1 cellular context compared by ENCODE assay signal in the genomic region with DNA sequence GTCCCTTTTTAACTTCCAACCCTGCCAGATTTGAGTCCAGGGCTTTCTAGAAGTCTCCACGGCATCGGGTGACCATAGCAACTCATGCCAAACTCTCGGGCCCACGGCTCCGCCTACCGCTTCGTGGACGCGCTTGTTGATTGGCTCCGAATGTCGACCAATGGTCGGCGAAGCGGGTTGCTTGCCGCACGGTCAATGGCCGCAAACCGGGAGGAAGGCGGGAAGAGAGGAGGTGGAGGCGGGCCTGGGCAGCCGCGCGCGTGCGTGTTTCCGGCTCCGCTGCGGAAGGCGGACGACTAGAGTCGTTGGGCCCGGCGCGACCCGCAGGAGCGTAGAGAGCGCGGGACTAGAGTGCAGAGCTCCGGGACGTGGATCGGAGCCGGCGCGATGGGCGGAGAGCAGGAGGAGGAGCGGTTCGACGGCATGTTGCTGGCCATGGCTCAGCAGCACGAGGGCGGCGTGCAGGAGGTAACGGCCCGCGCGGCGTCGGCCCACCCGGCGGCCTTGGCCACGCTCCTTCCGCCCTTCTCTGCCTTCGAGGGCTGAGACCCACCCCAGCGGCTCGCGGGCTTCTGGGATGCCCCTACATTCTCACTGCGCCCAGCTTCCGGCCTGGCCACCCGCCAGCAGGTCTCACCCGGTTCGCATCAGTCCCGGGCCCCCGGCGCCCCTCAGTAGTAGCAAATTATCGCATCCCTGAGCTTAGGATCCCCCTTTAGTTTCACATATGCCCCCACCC.
TF ChIP-seq lines count a peak whose summit lies in the region.

A gene (plus strand): TSS at position 282 of the 739 bp plus-strand sequence. CDS start 106 bp downstream, at position 388.

TF ChIP-seq in K562, 482 proteins besides CTCF, POLR2A, EP300 and RAD21 (continued from another document and continues in another):
- TF ChIP-seq, protein P1, sequence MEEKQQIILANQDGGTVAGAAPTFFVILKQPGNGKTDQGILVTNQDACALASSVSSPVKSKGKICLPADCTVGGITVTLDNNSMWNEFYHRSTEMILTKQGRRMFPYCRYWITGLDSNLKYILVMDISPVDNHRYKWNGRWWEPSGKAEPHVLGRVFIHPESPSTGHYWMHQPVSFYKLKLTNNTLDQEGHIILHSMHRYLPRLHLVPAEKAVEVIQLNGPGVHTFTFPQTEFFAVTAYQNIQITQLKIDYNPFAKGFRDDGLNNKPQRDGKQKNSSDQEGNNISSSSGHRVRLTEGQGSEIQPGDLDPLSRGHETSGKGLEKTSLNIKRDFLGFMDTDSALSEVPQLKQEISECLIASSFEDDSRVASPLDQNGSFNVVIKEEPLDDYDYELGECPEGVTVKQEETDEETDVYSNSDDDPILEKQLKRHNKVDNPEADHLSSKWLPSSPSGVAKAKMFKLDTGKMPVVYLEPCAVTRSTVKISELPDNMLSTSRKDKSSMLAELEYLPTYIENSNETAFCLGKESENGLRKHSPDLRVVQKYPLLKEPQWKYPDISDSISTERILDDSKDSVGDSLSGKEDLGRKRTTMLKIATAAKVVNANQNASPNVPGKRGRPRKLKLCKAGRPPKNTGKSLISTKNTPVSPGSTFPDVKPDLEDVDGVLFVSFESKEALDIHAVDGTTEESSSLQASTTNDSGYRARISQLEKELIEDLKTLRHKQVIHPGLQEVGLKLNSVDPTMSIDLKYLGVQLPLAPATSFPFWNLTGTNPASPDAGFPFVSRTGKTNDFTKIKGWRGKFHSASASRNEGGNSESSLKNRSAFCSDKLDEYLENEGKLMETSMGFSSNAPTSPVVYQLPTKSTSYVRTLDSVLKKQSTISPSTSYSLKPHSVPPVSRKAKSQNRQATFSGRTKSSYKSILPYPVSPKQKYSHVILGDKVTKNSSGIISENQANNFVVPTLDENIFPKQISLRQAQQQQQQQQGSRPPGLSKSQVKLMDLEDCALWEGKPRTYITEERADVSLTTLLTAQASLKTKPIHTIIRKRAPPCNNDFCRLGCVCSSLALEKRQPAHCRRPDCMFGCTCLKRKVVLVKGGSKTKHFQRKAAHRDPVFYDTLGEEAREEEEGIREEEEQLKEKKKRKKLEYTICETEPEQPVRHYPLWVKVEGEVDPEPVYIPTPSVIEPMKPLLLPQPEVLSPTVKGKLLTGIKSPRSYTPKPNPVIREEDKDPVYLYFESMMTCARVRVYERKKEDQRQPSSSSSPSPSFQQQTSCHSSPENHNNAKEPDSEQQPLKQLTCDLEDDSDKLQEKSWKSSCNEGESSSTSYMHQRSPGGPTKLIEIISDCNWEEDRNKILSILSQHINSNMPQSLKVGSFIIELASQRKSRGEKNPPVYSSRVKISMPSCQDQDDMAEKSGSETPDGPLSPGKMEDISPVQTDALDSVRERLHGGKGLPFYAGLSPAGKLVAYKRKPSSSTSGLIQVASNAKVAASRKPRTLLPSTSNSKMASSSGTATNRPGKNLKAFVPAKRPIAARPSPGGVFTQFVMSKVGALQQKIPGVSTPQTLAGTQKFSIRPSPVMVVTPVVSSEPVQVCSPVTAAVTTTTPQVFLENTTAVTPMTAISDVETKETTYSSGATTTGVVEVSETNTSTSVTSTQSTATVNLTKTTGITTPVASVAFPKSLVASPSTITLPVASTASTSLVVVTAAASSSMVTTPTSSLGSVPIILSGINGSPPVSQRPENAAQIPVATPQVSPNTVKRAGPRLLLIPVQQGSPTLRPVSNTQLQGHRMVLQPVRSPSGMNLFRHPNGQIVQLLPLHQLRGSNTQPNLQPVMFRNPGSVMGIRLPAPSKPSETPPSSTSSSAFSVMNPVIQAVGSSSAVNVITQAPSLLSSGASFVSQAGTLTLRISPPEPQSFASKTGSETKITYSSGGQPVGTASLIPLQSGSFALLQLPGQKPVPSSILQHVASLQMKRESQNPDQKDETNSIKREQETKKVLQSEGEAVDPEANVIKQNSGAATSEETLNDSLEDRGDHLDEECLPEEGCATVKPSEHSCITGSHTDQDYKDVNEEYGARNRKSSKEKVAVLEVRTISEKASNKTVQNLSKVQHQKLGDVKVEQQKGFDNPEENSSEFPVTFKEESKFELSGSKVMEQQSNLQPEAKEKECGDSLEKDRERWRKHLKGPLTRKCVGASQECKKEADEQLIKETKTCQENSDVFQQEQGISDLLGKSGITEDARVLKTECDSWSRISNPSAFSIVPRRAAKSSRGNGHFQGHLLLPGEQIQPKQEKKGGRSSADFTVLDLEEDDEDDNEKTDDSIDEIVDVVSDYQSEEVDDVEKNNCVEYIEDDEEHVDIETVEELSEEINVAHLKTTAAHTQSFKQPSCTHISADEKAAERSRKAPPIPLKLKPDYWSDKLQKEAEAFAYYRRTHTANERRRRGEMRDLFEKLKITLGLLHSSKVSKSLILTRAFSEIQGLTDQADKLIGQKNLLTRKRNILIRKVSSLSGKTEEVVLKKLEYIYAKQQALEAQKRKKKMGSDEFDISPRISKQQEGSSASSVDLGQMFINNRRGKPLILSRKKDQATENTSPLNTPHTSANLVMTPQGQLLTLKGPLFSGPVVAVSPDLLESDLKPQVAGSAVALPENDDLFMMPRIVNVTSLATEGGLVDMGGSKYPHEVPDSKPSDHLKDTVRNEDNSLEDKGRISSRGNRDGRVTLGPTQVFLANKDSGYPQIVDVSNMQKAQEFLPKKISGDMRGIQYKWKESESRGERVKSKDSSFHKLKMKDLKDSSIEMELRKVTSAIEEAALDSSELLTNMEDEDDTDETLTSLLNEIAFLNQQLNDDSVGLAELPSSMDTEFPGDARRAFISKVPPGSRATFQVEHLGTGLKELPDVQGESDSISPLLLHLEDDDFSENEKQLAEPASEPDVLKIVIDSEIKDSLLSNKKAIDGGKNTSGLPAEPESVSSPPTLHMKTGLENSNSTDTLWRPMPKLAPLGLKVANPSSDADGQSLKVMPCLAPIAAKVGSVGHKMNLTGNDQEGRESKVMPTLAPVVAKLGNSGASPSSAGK (IDR thresholded peaks at IDR 0.05): peak; percentile 95; the same call in 1 of the 2 replicates
- TF ChIP-seq POLR2H (tag; IDR thresholded peaks at IDR 0.05; ENCODE audit: low read depth): no peak
- peak; percentile 79 for TF ChIP-seq ZBTB17 (CRISPR knock-in tag; IDR thresholded peaks at IDR 0.05)
- peak; percentile 99 for TF ChIP-seq RBBP5 (IDR thresholded peaks at IDR 0.05; ENCODE audit: borderline replicate concordance, insufficient read depth, low read length, poor library complexity, severe bottlenecking)
- no peak for TF ChIP-seq ZFP1 (CRISPR knock-in tag; IDR thresholded peaks at IDR 0.05)
- no peak for TF ChIP-seq SMARCE1 (IDR thresholded peaks at IDR 0.05)
- TF ChIP-seq TBL1XR1 (IDR thresholded peaks at IDR 0.05; ENCODE audit: low read length in 2 of 2): no peak
- no peak for TF ChIP-seq SREBF1 (IDR thresholded peaks at IDR 0.05; ENCODE audit: borderline replicate concordance, low read depth, low read length)
- no peak for TF ChIP-seq ZNF696 (CRISPR knock-in tag; conservative IDR thresholded peaks at IDR 0.05)
- no peak for TF ChIP-seq ZNF584 (CRISPR knock-in tag; IDR thresholded peaks at IDR 0.05; ENCODE audit: low read depth)
- TF ChIP-seq, protein P2, sequence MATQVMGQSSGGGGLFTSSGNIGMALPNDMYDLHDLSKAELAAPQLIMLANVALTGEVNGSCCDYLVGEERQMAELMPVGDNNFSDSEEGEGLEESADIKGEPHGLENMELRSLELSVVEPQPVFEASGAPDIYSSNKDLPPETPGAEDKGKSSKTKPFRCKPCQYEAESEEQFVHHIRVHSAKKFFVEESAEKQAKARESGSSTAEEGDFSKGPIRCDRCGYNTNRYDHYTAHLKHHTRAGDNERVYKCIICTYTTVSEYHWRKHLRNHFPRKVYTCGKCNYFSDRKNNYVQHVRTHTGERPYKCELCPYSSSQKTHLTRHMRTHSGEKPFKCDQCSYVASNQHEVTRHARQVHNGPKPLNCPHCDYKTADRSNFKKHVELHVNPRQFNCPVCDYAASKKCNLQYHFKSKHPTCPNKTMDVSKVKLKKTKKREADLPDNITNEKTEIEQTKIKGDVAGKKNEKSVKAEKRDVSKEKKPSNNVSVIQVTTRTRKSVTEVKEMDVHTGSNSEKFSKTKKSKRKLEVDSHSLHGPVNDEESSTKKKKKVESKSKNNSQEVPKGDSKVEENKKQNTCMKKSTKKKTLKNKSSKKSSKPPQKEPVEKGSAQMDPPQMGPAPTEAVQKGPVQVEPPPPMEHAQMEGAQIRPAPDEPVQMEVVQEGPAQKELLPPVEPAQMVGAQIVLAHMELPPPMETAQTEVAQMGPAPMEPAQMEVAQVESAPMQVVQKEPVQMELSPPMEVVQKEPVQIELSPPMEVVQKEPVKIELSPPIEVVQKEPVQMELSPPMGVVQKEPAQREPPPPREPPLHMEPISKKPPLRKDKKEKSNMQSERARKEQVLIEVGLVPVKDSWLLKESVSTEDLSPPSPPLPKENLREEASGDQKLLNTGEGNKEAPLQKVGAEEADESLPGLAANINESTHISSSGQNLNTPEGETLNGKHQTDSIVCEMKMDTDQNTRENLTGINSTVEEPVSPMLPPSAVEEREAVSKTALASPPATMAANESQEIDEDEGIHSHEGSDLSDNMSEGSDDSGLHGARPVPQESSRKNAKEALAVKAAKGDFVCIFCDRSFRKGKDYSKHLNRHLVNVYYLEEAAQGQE (CRISPR knock-in tag; IDR thresholded peaks at IDR 0.05; ENCODE audit: low read depth): peak; percentile 77; the same call in 1 of the 2 replicates
- TF ChIP-seq ZNF121 (CRISPR knock-in tag; conservative IDR thresholded peaks at IDR 0.05): no peak
- TF ChIP-seq, protein P3, sequence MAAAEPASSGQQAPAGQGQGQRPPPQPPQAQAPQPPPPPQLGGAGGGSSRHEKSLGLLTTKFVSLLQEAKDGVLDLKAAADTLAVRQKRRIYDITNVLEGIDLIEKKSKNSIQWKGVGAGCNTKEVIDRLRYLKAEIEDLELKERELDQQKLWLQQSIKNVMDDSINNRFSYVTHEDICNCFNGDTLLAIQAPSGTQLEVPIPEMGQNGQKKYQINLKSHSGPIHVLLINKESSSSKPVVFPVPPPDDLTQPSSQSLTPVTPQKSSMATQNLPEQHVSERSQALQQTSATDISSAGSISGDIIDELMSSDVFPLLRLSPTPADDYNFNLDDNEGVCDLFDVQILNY (CRISPR knock-in tag; IDR thresholded peaks at IDR 0.05): peak; percentile 93; the same call in 1 of the 2 replicates
- no peak for TF ChIP-seq ZNF354B (CRISPR knock-in tag; IDR thresholded peaks at IDR 0.05)
- no peak for TF ChIP-seq CHD4 (IDR thresholded peaks at IDR 0.05; ENCODE audit: insufficient read depth, insufficient replicate concordance, low read depth, low read length, poor library complexity, severe bottlenecking)
- TF ChIP-seq BRF1 (IDR thresholded peaks at IDR 0.05; ENCODE audit: borderline replicate concordance, extremely low read depth, insufficient read length): no peak
- TF ChIP-seq ZNF224 (CRISPR knock-in tag; IDR thresholded peaks at IDR 0.05): no peak
- TF ChIP-seq FOXA1 (IDR thresholded peaks at IDR 0.05; ENCODE audit: borderline replicate concordance): no peak
- TF ChIP-seq MEF2D (tag; conservative IDR thresholded peaks at IDR 0.05; ENCODE audit: low read depth): 0 out of 2 replicates have a peak, but pooled peaks have one; percentile 31
- TF ChIP-seq ZNF644 (tag; IDR thresholded peaks at IDR 0.05; ENCODE audit: low read depth): no peak
- TF ChIP-seq SUPT5H (IDR thresholded peaks at IDR 0.05): peak; percentile 97
- peak; percentile 97 for TF ChIP-seq POLR2G (IDR thresholded peaks at IDR 0.05; ENCODE audit: low read depth, low read length)
- no peak for TF ChIP-seq ZNF253 (CRISPR knock-in tag; conservative IDR thresholded peaks at IDR 0.05)
- TF ChIP-seq L3MBTL2 (IDR thresholded peaks at IDR 0.05): peak; percentile 95; the same call in 1 of the 2 replicates
- TF ChIP-seq SAP30 (IDR thresholded peaks at IDR 0.05; ENCODE audit: borderline replicate concordance, insufficient read depth, low read depth, low read length, poor library complexity, severe bottlenecking): peak; percentile 71
- peak; percentile 87 for TF ChIP-seq HMGN3 (IDR thresholded peaks at IDR 0.05; ENCODE audit: borderline replicate concordance, extremely low read depth, insufficient read length, low read depth, low read length)
- TF ChIP-seq ZNF282 (CRISPR knock-in tag; IDR thresholded peaks at IDR 0.05): no peak; the same call in 1 of the 2 replicates
- TF ChIP-seq PTBP1 (IDR thresholded peaks at IDR 0.05; ENCODE audit: low read depth, low read length): no peak
- no peak for TF ChIP-seq STAT5B (CRISPR knock-in tag; IDR thresholded peaks at IDR 0.05)
- TF ChIP-seq, protein P4, sequence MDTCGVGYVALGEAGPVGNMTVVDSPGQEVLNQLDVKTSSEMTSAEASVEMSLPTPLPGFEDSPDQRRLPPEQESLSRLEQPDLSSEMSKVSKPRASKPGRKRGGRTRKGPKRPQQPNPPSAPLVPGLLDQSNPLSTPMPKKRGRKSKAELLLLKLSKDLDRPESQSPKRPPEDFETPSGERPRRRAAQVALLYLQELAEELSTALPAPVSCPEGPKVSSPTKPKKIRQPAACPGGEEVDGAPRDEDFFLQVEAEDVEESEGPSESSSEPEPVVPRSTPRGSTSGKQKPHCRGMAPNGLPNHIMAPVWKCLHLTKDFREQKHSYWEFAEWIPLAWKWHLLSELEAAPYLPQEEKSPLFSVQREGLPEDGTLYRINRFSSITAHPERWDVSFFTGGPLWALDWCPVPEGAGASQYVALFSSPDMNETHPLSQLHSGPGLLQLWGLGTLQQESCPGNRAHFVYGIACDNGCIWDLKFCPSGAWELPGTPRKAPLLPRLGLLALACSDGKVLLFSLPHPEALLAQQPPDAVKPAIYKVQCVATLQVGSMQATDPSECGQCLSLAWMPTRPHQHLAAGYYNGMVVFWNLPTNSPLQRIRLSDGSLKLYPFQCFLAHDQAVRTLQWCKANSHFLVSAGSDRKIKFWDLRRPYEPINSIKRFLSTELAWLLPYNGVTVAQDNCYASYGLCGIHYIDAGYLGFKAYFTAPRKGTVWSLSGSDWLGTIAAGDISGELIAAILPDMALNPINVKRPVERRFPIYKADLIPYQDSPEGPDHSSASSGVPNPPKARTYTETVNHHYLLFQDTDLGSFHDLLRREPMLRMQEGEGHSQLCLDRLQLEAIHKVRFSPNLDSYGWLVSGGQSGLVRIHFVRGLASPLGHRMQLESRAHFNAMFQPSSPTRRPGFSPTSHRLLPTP (IDR thresholded peaks at IDR 0.05; ENCODE audit: borderline replicate concordance, extremely low read depth, insufficient read length): no peak
- no peak for TF ChIP-seq MCM5 (IDR thresholded peaks at IDR 0.05; ENCODE audit: low read depth)
- TF ChIP-seq FOSL1 (tag; conservative IDR thresholded peaks at IDR 0.05): no peak
- TF ChIP-seq ZNF140 (CRISPR knock-in tag; IDR thresholded peaks at IDR 0.05): no peak
- no peak for TF ChIP-seq THRAP3 (IDR thresholded peaks at IDR 0.05; ENCODE audit: borderline replicate concordance)
- TF ChIP-seq, protein P5, sequence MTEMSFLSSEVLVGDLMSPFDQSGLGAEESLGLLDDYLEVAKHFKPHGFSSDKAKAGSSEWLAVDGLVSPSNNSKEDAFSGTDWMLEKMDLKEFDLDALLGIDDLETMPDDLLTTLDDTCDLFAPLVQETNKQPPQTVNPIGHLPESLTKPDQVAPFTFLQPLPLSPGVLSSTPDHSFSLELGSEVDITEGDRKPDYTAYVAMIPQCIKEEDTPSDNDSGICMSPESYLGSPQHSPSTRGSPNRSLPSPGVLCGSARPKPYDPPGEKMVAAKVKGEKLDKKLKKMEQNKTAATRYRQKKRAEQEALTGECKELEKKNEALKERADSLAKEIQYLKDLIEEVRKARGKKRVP (CRISPR knock-in tag; IDR thresholded peaks at IDR 0.05): no peak
